ENCODE assay signal across 10 cellular contexts in genomic region chr14:68182492-68182891, GRCh38.
DNase-seq lines count a peak whose midpoint lies in the region; ATAC-seq lines count a peak whose summit lies in the region.
"Had no signal": no experiment of that assay in that cellular context is flagged by ENCODE, and none has a peak within 500 bp of the region (broad histone marks: within the 10 kb centered on the region; RNA-seq: fewer than 3 reads in every experiment).

No MANE protein-coding gene starts in this region.

- CTCF ChIA-PET in activated CD4-positive, alpha-beta memory T cell treated with anti-CD3 and anti-CD28 coated beads for 36 hours (lab: Charles Lee), result no interaction called here

- intact Hi-C loops in activated CD4-positive, alpha-beta memory T cell treated with anti-CD3 and anti-CD28 coated beads for 36 hours (cut with micrococcal nuclease), result loop anchor here (1.0 kb wide), 3 partner anchors 28 to 47 kb away; no protein-coding TSS in a partner anchor
- intact Hi-C loops in left ventricle myocardium superior (cut with micrococcal nuclease), result no loop called here

- no peak overlapping the region for H3K27ac Mint-ChIP-seq in activated CD4-positive, alpha-beta memory T cell treated with anti-CD3 and anti-CD28 coated beads for 36 hours

- no peak overlapping the region for H3K4me3 ChIP-seq in H7 (ENCODE audit: insufficient read depth, low read depth, low read length)

- H3K9me3 Mint-ChIP-seq in activated CD4-positive, alpha-beta memory T cell treated with anti-CD3 and anti-CD28 coated beads for 36 hours, result no peaks in the 10 kb centered on the region

- H3K4me1 Mint-ChIP-seq in activated CD4-positive, alpha-beta memory T cell treated with anti-CD3 and anti-CD28 coated beads for 36 hours (ENCODE audit: low read depth), result peaks cover 27% of the 10 kb centered on the region

- H3K36me3 ChIP-seq in H7 (replicated peaks; ENCODE audit: control insufficient read depth, insufficient read depth, low read length), result no peaks in the 10 kb centered on the region

- ATAC-seq in HG02798 (IDR thresholded peaks at IDR 0.05; ENCODE audit: poor library complexity, unreplicated experiment) (peak; percentile 80), GM18861 (IDR thresholded peaks at IDR 0.05; ENCODE audit: unreplicated experiment) (no peak), left ventricle myocardium superior (no peak)

- DNase-seq in stimulated activated CD4-positive, alpha-beta T cell treated with anti-CD3 and anti-CD28 coated beads, Interleukin-1b, Interleukin-23, amount 100 ng/mL, for 48 hours, result peak; percentile 2
- no peak for DNase-seq in stimulated activated CD4-positive, alpha-beta T cell treated with anti-CD3 and anti-CD28 coated beads, Interleukin-2, amount 100 ng/mL, for 48 hours
- peak; percentile 14 for DNase-seq in activated CD4-positive, alpha-beta memory T cell treated with anti-CD3 and anti-CD28 coated beads for 36 hours
- no peak for DNase-seq in H7
- DNase-seq in left ventricle myocardium superior, result no peak
- no peak for DNase-seq in cerebellar cortex (ENCODE audit: low spot score)
- DNase-seq: left colon, NCI-H226 had no signal

- H3K4me3 Mint-ChIP-seq in activated CD4-positive, alpha-beta memory T cell treated with anti-CD3 and anti-CD28 coated beads for 36 hours, result no peak overlapping the region

- H3K27me3 ChIP-seq in H7 (ENCODE audit: control insufficient read depth, insufficient read depth, low read length), result no peaks in the 10 kb centered on the region

- H3K36me3 Mint-ChIP-seq in activated CD4-positive, alpha-beta memory T cell treated with anti-CD3 and anti-CD28 coated beads for 36 hours, result peaks cover 2% of the 10 kb centered on the region

- POLR2A ChIA-PET in activated CD4-positive, alpha-beta memory T cell treated with anti-CD3 and anti-CD28 coated beads for 36 hours (lab: Charles Lee), result no interaction called here

- no peaks in the 10 kb centered on the region for H3K27me3 Mint-ChIP-seq in activated CD4-positive, alpha-beta memory T cell treated with anti-CD3 and anti-CD28 coated beads for 36 hours

Comparison
In these comparisons a context has a peak if more than half of its experiments do, and no peak if none do; other contexts are left out.
1. DNase-seq: peak in stimulated activated CD4-positive, alpha-beta T cell treated with anti-CD3 and anti-CD28 coated beads, Interleukin-1b, Interleukin-23, amount 100 ng/mL, for 48 hours (single experiment) and activated CD4-positive, alpha-beta memory T cell treated with anti-CD3 and anti-CD28 coated beads for 36 hours (single experiment); none in stimulated activated CD4-positive, alpha-beta T cell treated with anti-CD3 and anti-CD28 coated beads, Interleukin-2, amount 100 ng/mL, for 48 hours (0 of 2), H7 (single experiment), left ventricle myocardium superior (single experiment) and cerebellar cortex (single experiment).